In the genomic region with DNA sequence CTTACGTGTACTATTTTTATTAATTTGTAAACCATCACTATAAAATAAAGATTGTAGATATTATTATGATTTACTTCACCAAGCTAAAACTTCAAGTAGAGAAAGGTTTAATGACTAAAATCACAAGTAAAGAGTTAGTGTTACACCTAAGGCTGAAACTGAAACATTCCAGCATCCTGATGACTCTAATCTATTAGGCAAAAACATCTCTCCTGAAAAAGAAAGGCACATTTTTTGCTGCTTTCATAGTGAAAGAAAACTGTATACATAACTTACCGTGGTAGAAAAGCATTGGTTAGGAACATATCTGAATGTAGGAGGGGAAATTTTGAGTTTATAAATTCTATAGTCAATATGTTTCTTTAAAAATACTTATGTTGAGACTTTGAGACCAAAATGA, we compare ENCODE assay signal across 30 cellular contexts.
"Had no signal": no experiment of that assay in that cellular context is flagged by ENCODE, and none has a peak within 500 bp of the region (broad histone marks: within the 10 kb centered on the region; RNA-seq: fewer than 3 reads in every experiment).

No MANE protein-coding gene starts in this region.

- H3K9me3 Mint-ChIP-seq: activated B cell treated with CpG ODN at 0.5 μM for 24 hours; activated CD8-positive, alpha-beta T cell treated with anti-CD3 and anti-CD28 coated beads for 36 hours; activated naive CD4-positive, alpha-beta T cell treated with anti-CD3 and anti-CD28 coated beads, Interleukin-2, amount 10 ng/mL, durations not matched to agents 7 days and 5 days; central memory CD8-positive, alpha-beta T cell had no signal

- H3K27ac Mint-ChIP-seq: activated B cell treated with CpG ODN at 0.5 μM for 24 hours; activated CD8-positive, alpha-beta T cell treated with anti-CD3 and anti-CD28 coated beads for 36 hours; activated naive CD4-positive, alpha-beta T cell treated with anti-CD3 and anti-CD28 coated beads, Interleukin-2, amount 10 ng/mL, durations not matched to agents 7 days and 5 days; activated naive CD8-positive, alpha-beta T cell had no signal

- H3K4me1 ChIP-seq: ascending aorta had no signal

- H3K4me3 ChIP-seq: ascending aorta, cardiac muscle cell, MG63 had no signal

- H3K36me3 ChIP-seq: ascending aorta, cardiac muscle cell, MG63 had no signal

- H3K27me3 ChIP-seq: ascending aorta, cardiac muscle cell, MG63 had no signal

- H3K27me3 Mint-ChIP-seq: activated B cell treated with CpG ODN at 0.5 μM for 24 hours; activated CD8-positive, alpha-beta T cell treated with anti-CD3 and anti-CD28 coated beads for 36 hours; activated naive CD4-positive, alpha-beta T cell treated with anti-CD3 and anti-CD28 coated beads, Interleukin-2, amount 10 ng/mL, durations not matched to agents 7 days and 5 days; activated naive CD8-positive, alpha-beta T cell; central memory CD8-positive, alpha-beta T cell had no signal

- DNase-seq: activated B cell treated with CpG ODN at 0.5 μM for 24 hours; activated CD4-positive, alpha-beta T cell treated with anti-CD3 and anti-CD28 coated beads for 48 hours; activated CD4-positive, alpha-beta T cell treated with anti-CD3 and anti-CD28 coated beads, Interleukin-2, amount 50 U/mL, for 4 hours; activated CD4-positive, CD25-positive, alpha-beta regulatory T cell treated with anti-CD3 and anti-CD28 coated beads, Interleukin-2, amount 50 U/mL, for 72 hours; activated CD8-positive, alpha-beta T cell treated with anti-CD3 and anti-CD28 coated beads for 36 hours; activated effector memory CD4-positive, alpha-beta T cell treated with Interleukin-2 at 50 U/mL for 16 hours; activated naive CD4-positive, alpha-beta T cell treated with anti-CD3 and anti-CD28 coated beads, Interleukin-2, amount 10 ng/mL, durations not matched to agents 7 days and 5 days; amygdala; Kasumi-1; KG1; MG63; MV-4-11; NCI-H1092; NCI-H1436 treated with DMSO at 0.1 percent for 48 hours; NCI-H1694 treated with DMSO at 0.1 percent for 48 hours; NCI-H2029; NCI-H510A; NCI-H526; NCI-H748 treated with DMSO at 0.1 percent for 48 hours; OCI-M1; Right ventricle myocardium superior; SW 1271; T-helper 1 cell; T-helper 2 cell; T-helper 9 cell had no signal

- H3K4me3 Mint-ChIP-seq: activated B cell treated with CpG ODN at 0.5 μM for 24 hours; activated CD8-positive, alpha-beta T cell treated with anti-CD3 and anti-CD28 coated beads for 36 hours; activated naive CD4-positive, alpha-beta T cell treated with anti-CD3 and anti-CD28 coated beads, Interleukin-2, amount 10 ng/mL, durations not matched to agents 7 days and 5 days; activated naive CD8-positive, alpha-beta T cell; central memory CD8-positive, alpha-beta T cell had no signal

- H3K36me3 Mint-ChIP-seq: activated naive CD4-positive, alpha-beta T cell treated with anti-CD3 and anti-CD28 coated beads, Interleukin-2, amount 10 ng/mL, durations not matched to agents 7 days and 5 days had no signal

- H3K9me3 ChIP-seq: ascending aorta, MG63 had no signal

- H3K4me1 Mint-ChIP-seq: activated naive CD4-positive, alpha-beta T cell treated with anti-CD3 and anti-CD28 coated beads, Interleukin-2, amount 10 ng/mL, durations not matched to agents 7 days and 5 days; central memory CD8-positive, alpha-beta T cell had no signal

- ATAC-seq: activated CD8-positive, alpha-beta T cell treated with anti-CD3 and anti-CD28 coated beads for 36 hours had no signal

- H3K27ac ChIP-seq: ascending aorta, VCaP had no signal
